ENCODE assay signal across 12 cellular contexts in genomic region chr21:35198004-35198403, GRCh38.
DNase-seq lines count a peak whose midpoint lies in the region; ATAC-seq and TF ChIP-seq lines count a peak whose summit lies in the region.
"Had no signal": no experiment of that assay in that cellular context is flagged by ENCODE, and none has a peak within 500 bp of the region (broad histone marks: within the 10 kb centered on the region; RNA-seq: fewer than 3 reads in every experiment).

No MANE protein-coding gene starts in this region.

- no peaks in the 10 kb centered on the region for H3K36me3 Mint-ChIP-seq in activated naive CD4-positive, alpha-beta T cell treated with anti-CD3 and anti-CD28 coated beads for 36 hours (ENCODE audit: low read depth)
- no peaks in the 10 kb centered on the region for H3K36me3 Mint-ChIP-seq in type B pancreatic cell

- no peak overlapping the region for H3K4me3 Mint-ChIP-seq in activated naive CD4-positive, alpha-beta T cell treated with anti-CD3 and anti-CD28 coated beads for 36 hours
- no peak overlapping the region for H3K4me3 Mint-ChIP-seq in type B pancreatic cell
- H3K4me3 Mint-ChIP-seq: activated T-helper 1 cell treated with anti-CD3 and anti-CD28 coated beads, Interleukin-12 subunit alpha, Interleukin-12 subunit beta, Interleukin-2, Interleukin-4 antibody, amounts not matched to agents 30 ng/mL and 10 ng/mL and 1 ng/mL, durations not matched to agents 14 hours and 24 hours and 36 hours; B cell; naive B cell had no signal

- H3K4me1 Mint-ChIP-seq in activated naive CD4-positive, alpha-beta T cell treated with anti-CD3 and anti-CD28 coated beads for 36 hours (ENCODE audit: low read depth): peaks cover 41% of the 10 kb centered on the region
- peaks cover 4% of the 10 kb centered on the region for H3K4me1 Mint-ChIP-seq in type B pancreatic cell (ENCODE audit: unreplicated experiment)
- H3K4me1 Mint-ChIP-seq: B cell had no signal

- no peaks in the 10 kb centered on the region for H3K27me3 Mint-ChIP-seq in activated naive CD4-positive, alpha-beta T cell treated with anti-CD3 and anti-CD28 coated beads for 36 hours (ENCODE audit: low read depth)
- peaks cover 14% of the 10 kb centered on the region for H3K27me3 Mint-ChIP-seq in type B pancreatic cell
- H3K27me3 Mint-ChIP-seq: B cell, naive B cell had no signal

- DNase-seq in activated naive CD4-positive, alpha-beta T cell treated with anti-CD3 and anti-CD28 coated beads for 36 hours: no peak
- DNase-seq in activated naive CD4-positive, alpha-beta T cell treated with Interleukin-2 at 50 U/mL for 16 hours: no peak
- peak; percentile 97 for DNase-seq in amniotic stem cell (lab: John Stamatoyannopoulos, UW)
- DNase-seq in left ventricle myocardium superior: no peak
- DNase-seq in type B pancreatic cell (ENCODE audit: extremely low spot score, unreplicated experiment): no peak
- no peak for DNase-seq in posterior cingulate gyrus
- DNase-seq: naive B cell, NCI-H2029 had no signal

- TF ChIP-seq CTCF in type B pancreatic cell (conservative IDR thresholded peaks at IDR 0.05): no peak

- no peaks in the 10 kb centered on the region for H3K9me3 Mint-ChIP-seq in activated naive CD4-positive, alpha-beta T cell treated with anti-CD3 and anti-CD28 coated beads for 36 hours
- H3K9me3 Mint-ChIP-seq in type B pancreatic cell: peaks cover 10% of the 10 kb centered on the region

- intact Hi-C loops in activated naive CD4-positive, alpha-beta T cell treated with anti-CD3 and anti-CD28 coated beads for 36 hours (cut with micrococcal nuclease): loop anchor here (2.0 kb wide), 1 partner anchor 19 kb away; no protein-coding TSS in a partner anchor
- intact Hi-C loops in left ventricle myocardium superior (cut with micrococcal nuclease) (no loop called here), posterior cingulate gyrus (cut with DNase I) (no loop called here)

- CTCF ChIA-PET in activated naive CD4-positive, alpha-beta T cell treated with anti-CD3 and anti-CD28 coated beads for 36 hours (lab: Charles Lee): interaction anchor here (1.1 kb wide), 1 partner anchor 9 kb away, joined by 4 read pairs; no protein-coding TSS in a partner anchor

- ATAC-seq in left ventricle myocardium superior (peak; percentile 92), GM21619 (IDR thresholded peaks at IDR 0.05; ENCODE audit: unreplicated experiment) (no peak), HG03039 (IDR thresholded peaks at IDR 0.05; ENCODE audit: unreplicated experiment) (no peak)

- H3K27ac Mint-ChIP-seq in activated naive CD4-positive, alpha-beta T cell treated with anti-CD3 and anti-CD28 coated beads for 36 hours: peak overlapping the region; percentile 32
- peak overlapping the region; percentile 35 for H3K27ac Mint-ChIP-seq in type B pancreatic cell
- H3K27ac Mint-ChIP-seq: activated T-helper 1 cell treated with anti-CD3 and anti-CD28 coated beads, Interleukin-12 subunit alpha, Interleukin-12 subunit beta, Interleukin-2, Interleukin-4 antibody, amounts not matched to agents 30 ng/mL and 10 ng/mL and 1 ng/mL, durations not matched to agents 14 hours and 24 hours and 36 hours; B cell; naive B cell had no signal
